Comparison of ENCODE assay signal across 1 cellular context in the genomic region with DNA sequence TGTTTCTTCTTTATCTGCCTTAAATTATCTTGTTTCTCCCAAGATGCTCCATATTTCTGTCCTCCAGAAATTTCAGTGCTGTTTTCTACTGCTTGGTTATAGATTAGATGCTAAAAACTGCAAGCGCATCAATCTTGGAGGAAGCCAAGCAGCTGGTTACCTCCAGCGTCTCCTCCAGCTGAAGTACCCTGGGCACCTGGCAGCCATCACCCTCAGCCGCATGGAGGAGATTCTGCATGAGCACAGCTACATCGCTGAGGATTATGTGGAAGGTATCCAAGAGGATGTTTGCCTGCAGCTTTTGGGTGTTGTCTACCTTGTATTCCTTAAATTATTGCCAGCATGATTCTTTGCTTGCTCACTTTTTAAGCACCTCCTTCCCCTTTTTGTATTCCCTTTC.
A peak's percentile ranks its signal among the peaks of the same experiment; 100 is the strongest.
TF ChIP-seq lines count a peak whose summit lies in the region.

No MANE protein-coding gene starts in this region.

TF ChIP-seq in K562, 482 proteins besides CTCF, POLR2A, EP300 and RAD21:
- TF ChIP-seq TGIF2 (CRISPR knock-in tag; IDR thresholded peaks at IDR 0.05) = no peak
- no peak for TF ChIP-seq HEY1 (CRISPR knock-in tag; IDR thresholded peaks at IDR 0.05; ENCODE audit: borderline replicate concordance)
- no peak for TF ChIP-seq FOS (IDR thresholded peaks at IDR 0.05; ENCODE audit: extremely low read depth, insufficient read length)
- TF ChIP-seq, protein P1, sequence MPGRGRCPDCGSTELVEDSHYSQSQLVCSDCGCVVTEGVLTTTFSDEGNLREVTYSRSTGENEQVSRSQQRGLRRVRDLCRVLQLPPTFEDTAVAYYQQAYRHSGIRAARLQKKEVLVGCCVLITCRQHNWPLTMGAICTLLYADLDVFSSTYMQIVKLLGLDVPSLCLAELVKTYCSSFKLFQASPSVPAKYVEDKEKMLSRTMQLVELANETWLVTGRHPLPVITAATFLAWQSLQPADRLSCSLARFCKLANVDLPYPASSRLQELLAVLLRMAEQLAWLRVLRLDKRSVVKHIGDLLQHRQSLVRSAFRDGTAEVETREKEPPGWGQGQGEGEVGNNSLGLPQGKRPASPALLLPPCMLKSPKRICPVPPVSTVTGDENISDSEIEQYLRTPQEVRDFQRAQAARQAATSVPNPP (IDR thresholded peaks at IDR 0.05; ENCODE audit: borderline replicate concordance, insufficient read depth, insufficient read length) = no peak
- no peak for TF ChIP-seq HDAC8 (tag; IDR thresholded peaks at IDR 0.05)
- TF ChIP-seq POU5F1 (IDR thresholded peaks at IDR 0.05; ENCODE audit: borderline replicate concordance, low read depth, low read length, partially characterized antibody) = no peak
- no peak for TF ChIP-seq ZNF77 (CRISPR knock-in tag; IDR thresholded peaks at IDR 0.05)
- TF ChIP-seq MCM3 (IDR thresholded peaks at IDR 0.05) = no peak
- TF ChIP-seq DIDO1 (tag; IDR thresholded peaks at IDR 0.05; ENCODE audit: low read depth) = no peak
- no peak for TF ChIP-seq ARID2 (IDR thresholded peaks at IDR 0.05)
- TF ChIP-seq ZNF316 (IDR thresholded peaks at IDR 0.05) = peak; percentile 8; the same call in 1 of the 2 replicates
- TF ChIP-seq, protein P2, sequence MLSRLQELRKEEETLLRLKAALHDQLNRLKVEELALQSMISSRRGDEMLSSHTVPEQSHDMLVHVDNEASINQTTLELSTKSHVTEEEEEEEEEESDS (CRISPR knock-in tag; IDR thresholded peaks at IDR 0.05) = no peak
- TF ChIP-seq MAFG (tag; conservative IDR thresholded peaks at IDR 0.05) = 0 out of 2 replicates have a peak, but pooled peaks have one; percentile 19
- no peak for TF ChIP-seq THRA (IDR thresholded peaks at IDR 0.05)
- TF ChIP-seq U2AF1 (optimal IDR thresholded peaks at IDR 0.05; ENCODE audit: low read depth, low read length) = no peak
TF ChIP-seq in K562: peak in this region for 2.
